In genomic region chr5:132962429-132962928, GRCh38 we compare ENCODE assay signal across 8 cellular contexts. TPM values are rescaled to one million over a fixed set of nuclear protein-coding genes. Genes with fewer than 3 reads are reported as not detected.
DNase-seq lines count a peak whose midpoint lies in the region; ATAC-seq and TF ChIP-seq lines count a peak whose summit lies in the region.

No MANE protein-coding gene starts in this region.

- peak; percentile 14 for TF ChIP-seq EP300 in stomach (IDR thresholded peaks at IDR 0.05)

- H3K27ac ChIP-seq in colonic mucosa (peak overlapping the region; percentile 99), stomach (peak overlapping the region; percentile 97 to 100 (median 99))

- H3K27me3 ChIP-seq in colonic mucosa (no peaks in the 10 kb centered on the region), stomach (no peaks in the 10 kb centered on the region)

- intact Hi-C loops in colonic mucosa (cut with DNase I) (loop anchor here (5.0 kb wide), 1 partner anchor 90 kb away; the partner anchor contains the start of gene HSPA4), stomach (cut with DNase I; ENCODE audit: low total_unique reads) (no loop called here)

- peak overlapping the region; percentile 82 to 92 for H3K9ac ChIP-seq in colonic mucosa (ENCODE audit: low read depth in 2 of 2, low read length in 2 of 2)

- H3K9me3 ChIP-seq in colonic mucosa (no peaks in the 10 kb centered on the region), stomach (no peaks in the 10 kb centered on the region)

- peak; percentile 66 for DNase-seq in EL
- peak; percentile 58 for DNase-seq in LoVo (ENCODE audit: low spot score)
- peak; percentile 62 for DNase-seq in SK-N-DZ (ENCODE audit: low spot score)
- peak; percentile 41 for DNase-seq in colonic mucosa
- DNase-seq in left lobe of liver (ENCODE audit: low spot score) = no peak
- DNase-seq in stomach = no peak

- H3K4me1 ChIP-seq in colonic mucosa = no peaks in the 10 kb centered on the region
- peaks cover 24 to 51% (median 45%) of the 10 kb centered on the region in 4 donors for H3K4me1 ChIP-seq in stomach

- ATAC-seq in left lobe of liver (peak; percentile 12), GM19324 (IDR thresholded peaks at IDR 0.05; ENCODE audit: low FRiP score, unreplicated experiment) (no peak), GM21723 (IDR thresholded peaks at IDR 0.05; ENCODE audit: unreplicated experiment) (no peak)

- H3K36me3 ChIP-seq in colonic mucosa (no peaks in the 10 kb centered on the region), stomach (no peaks in the 10 kb centered on the region)

- WGBS in stomach, 5 donors = 0 to 1% (median 1%) methylated on average over 18 of the region's 18 CpGs

- H3K4me3 ChIP-seq in colonic mucosa (peak overlapping the region; percentile 82), stomach (peak overlapping the region; percentile 76 to 89 (median 82))

- TF ChIP-seq CTCF in colonic mucosa (IDR thresholded peaks at IDR 0.05) (no peak), stomach (IDR thresholded peaks at IDR 0.05) (no peak)

- TF ChIP-seq POLR2A in stomach (IDR thresholded peaks at IDR 0.05) = no peak

RNA-seq across cellular contexts. Expression of gene AFF4, which starts 1.0 kb away (rescaled TPM):
- 21.1 and 27.0 TPM in 2 replicates for polyA plus RNA-seq in SK-N-DZ (2014; cell fraction: cytosol; rRNA removed)
- polyA plus RNA-seq in SK-N-DZ (2014; cell fraction: nucleus; rRNA removed) = 19.3 and 27.2 TPM in 2 replicates
- total RNA-seq in colonic mucosa = 10 to 100 TPM; 42.4 to 75.2 TPM
- 17.4 TPM for total RNA-seq in left lobe of liver
- 100 to 1,000 TPM in 2 of 5 donors, 10 to 100 TPM in 3; 15.9 to 133 (median 99.1) TPM for total RNA-seq in stomach
- 10 to 100 TPM in 1 of 3 donors, 1 to 10 TPM in 2; 7.0 to 18.3 (median 9.4) TPM for polyA plus RNA-seq in stomach

Comparison
In these comparisons a context has a peak if more than half of its experiments do, and no peak if none do; other contexts are left out.
1. DNase-seq: peak in EL (single experiment), LoVo (single experiment), SK-N-DZ (single experiment) and colonic mucosa (single experiment); none in left lobe of liver (single experiment) and stomach (single experiment).